In the genomic region with DNA sequence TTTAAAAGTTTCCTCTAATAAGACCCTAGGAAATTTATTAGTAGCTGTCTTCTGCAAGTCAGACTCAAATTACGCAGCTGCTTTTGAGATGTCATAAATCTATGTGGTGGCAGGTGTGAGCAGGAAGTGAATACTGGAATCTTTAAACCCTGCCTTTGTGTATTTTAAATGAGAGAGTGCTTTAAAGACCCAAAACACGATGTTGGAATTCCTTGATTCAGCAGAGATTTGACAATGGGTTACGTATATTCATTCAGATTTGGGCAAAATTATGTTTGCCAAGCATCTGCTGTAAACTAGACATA, we compare ENCODE assay signal across 16 cellular contexts.
A peak's percentile ranks its signal among the peaks of the same experiment; 100 is the strongest.
DNase-seq lines count a peak whose midpoint lies in the region; ATAC-seq and TF ChIP-seq lines count a peak whose summit lies in the region.
"Had no signal": no experiment of that assay in that cellular context is flagged by ENCODE, and none has a peak within 500 bp of the region (broad histone marks: within the 10 kb centered on the region; RNA-seq: fewer than 3 reads in every experiment).

No MANE protein-coding gene starts in this region.

- H3K23me2 ChIP-seq in H9 (ENCODE audit: insufficient read length, low read depth, low read length, poor library complexity, severe bottlenecking), result no peaks in the 10 kb centered on the region

- no peak for ATAC-seq in HG02759 (IDR thresholded peaks at IDR 0.05; ENCODE audit: unreplicated experiment)
- no peak for ATAC-seq in activated T-cell treated with anti-CD3 and anti-CD28 coated beads, Interleukin-2, amount 50 U/mL, for 72 hours (replicated peaks in 1 of 2)
- ATAC-seq: activated T-helper 17 cell treated with anti-CD3 and anti-CD28 coated beads, Interleukin-2, amount 50 U/mL, for 72 hours; K562 had no signal

- peaks cover 12% of the 10 kb centered on the region for H3K4me1 Mint-ChIP-seq in neural progenitor cell
- peaks cover 22 to 30% of the 10 kb centered on the region in 2 experiments for H3K4me1 Mint-ChIP-seq in H9
- no peaks in the 10 kb centered on the region for H3K4me1 Mint-ChIP-seq in activated T-cell treated with anti-CD3 and anti-CD28 coated beads, Interleukin-2, amount 50 U/mL, for 72 hours (ENCODE audit: low read depth)
- H3K4me1 Mint-ChIP-seq: activated T-helper 17 cell treated with anti-CD3 and anti-CD28 coated beads, Interleukin-2, amount 50 U/mL, for 72 hours had no signal

- H3K36me3 Mint-ChIP-seq in neural progenitor cell, result peaks cover 5% of the 10 kb centered on the region
- no peaks in the 10 kb centered on the region; a peak in 1 of 7 replicates for H3K36me3 Mint-ChIP-seq in H9 (ENCODE audit: insufficient read depth in 1 of 3, low read depth in 3 of 3)
- H3K36me3 Mint-ChIP-seq in activated T-cell treated with anti-CD3 and anti-CD28 coated beads, Interleukin-2, amount 50 U/mL, for 72 hours (ENCODE audit: insufficient read depth in 2 of 2), result no peaks in the 10 kb centered on the region

- H3K18ac ChIP-seq in H9 (ENCODE audit: insufficient read length, low read depth, low read length), result no peak overlapping the region

- H3K4me3 Mint-ChIP-seq in neural progenitor cell (peak overlapping the region; percentile 77), H9 (no peak overlapping the region)
- no peak overlapping the region for H3K4me3 Mint-ChIP-seq in activated T-cell treated with anti-CD3 and anti-CD28 coated beads, Interleukin-2, amount 50 U/mL, for 72 hours
- H3K4me3 Mint-ChIP-seq: activated T-helper 17 cell treated with anti-CD3 and anti-CD28 coated beads, Interleukin-2, amount 50 U/mL, for 72 hours; B cell had no signal

- no peaks in the 10 kb centered on the region for H3K79me1 ChIP-seq in H9 (ENCODE audit: insufficient read depth, low read depth, low read length, poor library complexity, severe bottlenecking)

- no peak overlapping the region for H4K8ac ChIP-seq in H9 (replicated peaks; ENCODE audit: insufficient read length, low read depth, low read length)

- no peak overlapping the region for H4K91ac ChIP-seq in H9 (ENCODE audit: insufficient read length, low read depth, low read length)

- no peaks in the 10 kb centered on the region for H3K9me3 ChIP-seq in BE2C
- H3K9me3 ChIP-seq in neural progenitor cell (ENCODE audit: low read depth), result no peaks in the 10 kb centered on the region
- H3K9me3 ChIP-seq in H9 (ENCODE audit: control insufficient read depth, low read depth, low read length), result no peaks in the 10 kb centered on the region

- H3K4ac ChIP-seq in H9 (ENCODE audit: low read depth, low read length), result no peak overlapping the region

- no peaks in the 10 kb centered on the region for H3K27me3 Mint-ChIP-seq in neural progenitor cell (ENCODE audit: insufficient read depth, low read depth)
- H3K27me3 Mint-ChIP-seq in H9 (ENCODE audit: low read depth), result no peaks in the 10 kb centered on the region
- peaks cover 17% of the 10 kb centered on the region for H3K27me3 Mint-ChIP-seq in activated T-cell treated with anti-CD3 and anti-CD28 coated beads, Interleukin-2, amount 50 U/mL, for 72 hours (ENCODE audit: low read depth)
- H3K27me3 Mint-ChIP-seq: activated T-helper 17 cell treated with anti-CD3 and anti-CD28 coated beads, Interleukin-2, amount 50 U/mL, for 72 hours; B cell had no signal

- H3K27ac Mint-ChIP-seq in neural progenitor cell, result no peak overlapping the region
- H3K27ac Mint-ChIP-seq in H9, result no peak overlapping the region
- H3K27ac Mint-ChIP-seq in activated T-cell treated with anti-CD3 and anti-CD28 coated beads, Interleukin-2, amount 50 U/mL, for 72 hours, result no peak overlapping the region
- H3K27ac Mint-ChIP-seq: activated T-helper 17 cell treated with anti-CD3 and anti-CD28 coated beads, Interleukin-2, amount 50 U/mL, for 72 hours; B cell had no signal

- H3K79me2 ChIP-seq in neural progenitor cell (ENCODE audit: low read depth) (no peaks in the 10 kb centered on the region), H9 (ENCODE audit: insufficient read depth, low read length) (no peaks in the 10 kb centered on the region)

- H3K4me3 ChIP-seq in BE2C (ENCODE audit: low read depth, low read length) (peak overlapping the region; percentile 47; the same call in 1 of the 2 replicates), epithelial cell of proximal tubule (ENCODE audit: low read depth, low read length) (peak overlapping the region; percentile 57), neural progenitor cell (no peak overlapping the region)
- H3K4me3 ChIP-seq: K562 had no signal

- H3K4me1 ChIP-seq in BE2C, result no peaks in the 10 kb centered on the region; the same call in 1 of the 2 replicates
- peaks cover 22% of the 10 kb centered on the region for H3K4me1 ChIP-seq in neural progenitor cell
- H3K4me1 ChIP-seq in H9 (ENCODE audit: insufficient read depth, low read length), result peaks cover 6% of the 10 kb centered on the region; the same call in 1 of the 2 replicates

- no CpG with 5 or more reads among the region's 3 CpGs for WGBS in H9 (ENCODE audit: extremely low coverage, insufficient read length, low lambda C conversion rate)

- DNase-seq in BE2C, result no peak
- no peak for DNase-seq in HEK293T (ENCODE audit: extremely low spot score)
- no peak for DNase-seq in epithelial cell of proximal tubule (ENCODE audit: low read depth)
- no peak for DNase-seq in neural progenitor cell (ENCODE audit: low spot score)
- no peak for DNase-seq in inferior parietal cortex (ENCODE audit: extremely low spot score)
- DNase-seq in H9, result no peak
- DNase-seq in activated T-cell treated with anti-CD3 and anti-CD28 coated beads, Interleukin-2, amount 50 U/mL, for 72 hours, result no peak
- DNase-seq: activated CD4-positive, alpha-beta T cell treated with anti-CD3 and anti-CD28 coated beads, Interleukin-2, amount 50 U/mL, for 48 hours; mammary epithelial cell; Right ventricle myocardium superior; stimulated activated CD8-positive, alpha-beta memory T cell treated with anti-CD3 and anti-CD28 coated beads, Interleukin-4, amount 100 ng/mL, for 48 hours had no signal

- H3K9me3 Mint-ChIP-seq in neural progenitor cell (no peaks in the 10 kb centered on the region), H9 (no peaks in the 10 kb centered on the region)
- H3K9me3 Mint-ChIP-seq in activated T-cell treated with anti-CD3 and anti-CD28 coated beads, Interleukin-2, amount 50 U/mL, for 72 hours, result peaks cover 4 to 6% of the 10 kb centered on the region in 2 donors

- H2AFZ ChIP-seq in neural progenitor cell (replicated peaks) (no peak overlapping the region), H9 (ENCODE audit: low read length) (no peak overlapping the region)

- POLR2A ChIA-PET in HEK293T (lab: Yijun Ruan, JAX), result no interaction called here

- no peak overlapping the region for H3K14ac ChIP-seq in H9 (ENCODE audit: insufficient read depth, low read length)

- H2BK12ac ChIP-seq in H9 (ENCODE audit: insufficient read length, low read depth, low read length), result no peak overlapping the region

- H3K36me3 ChIP-seq in BE2C (peaks cover 5% of the 10 kb centered on the region; the same call in 1 of the 2 replicates), neural progenitor cell (no peaks in the 10 kb centered on the region)

- no peak overlapping the region for H3K23ac ChIP-seq in H9 (ENCODE audit: insufficient read length, low read depth, low read length)

- TF ChIP-seq CTCF in BE2C (IDR thresholded peaks at IDR 0.05; ENCODE audit: low read depth, low read length) (no peak), epithelial cell of proximal tubule (conservative IDR thresholded peaks at IDR 0.05; ENCODE audit: low read depth, low read length) (no peak), neural progenitor cell (IDR thresholded peaks at IDR 0.05) (no peak), H9 (conservative IDR thresholded peaks at IDR 0.05) (no peak)

- no peaks in the 10 kb centered on the region for H3K27me3 ChIP-seq in BE2C
- no peaks in the 10 kb centered on the region for H3K27me3 ChIP-seq in neural progenitor cell
- no peaks in the 10 kb centered on the region for H3K27me3 ChIP-seq in H9 (ENCODE audit: insufficient read depth, low read length)
- H3K27me3 ChIP-seq: tibial nerve had no signal

- H4K20me1 ChIP-seq in neural progenitor cell (ENCODE audit: low read depth) (no peaks in the 10 kb centered on the region), H9 (ENCODE audit: control insufficient read depth, insufficient read depth, insufficient read length) (no peaks in the 10 kb centered on the region)

- no peak overlapping the region for H2BK20ac ChIP-seq in H9 (ENCODE audit: low read depth, low read length, poor library complexity, severe bottlenecking)

- H2BK5ac ChIP-seq in H9 (ENCODE audit: insufficient read length, low read length), result no peak overlapping the region

- no peak overlapping the region for H3K56ac ChIP-seq in H9 (ENCODE audit: insufficient read length, low read depth, low read length)

- no peak overlapping the region for H3K27ac ChIP-seq in neural progenitor cell
- no peak overlapping the region for H3K27ac ChIP-seq in H9 (ENCODE audit: insufficient read length, low read depth, low read length)

- peak overlapping the region; percentile 58 for H3K4me2 ChIP-seq in neural progenitor cell
- no peak overlapping the region for H3K4me2 ChIP-seq in H9 (ENCODE audit: insufficient read depth, insufficient read length, low read length)

- no peak overlapping the region for H2AK5ac ChIP-seq in H9 (ENCODE audit: insufficient read length, low read length)

- H4K5ac ChIP-seq in H9 (ENCODE audit: insufficient read length, low read depth, low read length), result no peak overlapping the region

- H3F3A ChIP-seq in neural progenitor cell (ENCODE audit: low read depth), result no peaks in the 10 kb centered on the region

- no peak overlapping the region for H2BK15ac ChIP-seq in H9 (ENCODE audit: low read depth, low read length)

- no peak overlapping the region for H2BK120ac ChIP-seq in H9 (ENCODE audit: low read depth, low read length, poor library complexity, severe bottlenecking)

- CTCF ChIA-PET in HEK293T (lab: Yijun Ruan, JAX), result interaction anchor here (0.6 kb wide), 1 partner anchor 239 kb away, joined by 5 read pairs; no protein-coding TSS in a partner anchor

- H3K9ac ChIP-seq in neural progenitor cell (no peak overlapping the region), H9 (ENCODE audit: extremely low read depth, insufficient read length, low read length) (no peak overlapping the region)

- H3T11ph ChIP-seq in H9 (ENCODE audit: low read length), result no peak overlapping the region

TF ChIP-seq in HEK293T, 16 proteins besides CTCF, POLR2A, EP300 and RAD21:
- TF ChIP-seq L3MBTL2 (conservative IDR thresholded peaks at IDR 0.05), result no peak
- TF ChIP-seq, protein P1, sequence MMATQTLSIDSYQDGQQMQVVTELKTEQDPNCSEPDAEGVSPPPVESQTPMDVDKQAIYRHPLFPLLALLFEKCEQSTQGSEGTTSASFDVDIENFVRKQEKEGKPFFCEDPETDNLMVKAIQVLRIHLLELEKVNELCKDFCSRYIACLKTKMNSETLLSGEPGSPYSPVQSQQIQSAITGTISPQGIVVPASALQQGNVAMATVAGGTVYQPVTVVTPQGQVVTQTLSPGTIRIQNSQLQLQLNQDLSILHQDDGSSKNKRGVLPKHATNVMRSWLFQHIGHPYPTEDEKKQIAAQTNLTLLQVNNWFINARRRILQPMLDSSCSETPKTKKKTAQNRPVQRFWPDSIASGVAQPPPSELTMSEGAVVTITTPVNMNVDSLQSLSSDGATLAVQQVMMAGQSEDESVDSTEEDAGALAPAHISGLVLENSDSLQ (IDR thresholded peaks at IDR 0.05), result peak; percentile 79
